ENCODE assay signal across 10 cellular contexts in genomic region chr6:167956983-167957492, GRCh38. TPM values are rescaled to one million over a fixed set of nuclear protein-coding genes. Genes with fewer than 3 reads are reported as not detected.
DNase-seq lines count a peak whose midpoint lies in the region; ATAC-seq, FAIRE-seq and TF ChIP-seq lines count a peak whose summit lies in the region.
"Had no signal": no experiment of that assay in that cellular context is flagged by ENCODE, and none has a peak within 500 bp of the region (broad histone marks: within the 10 kb centered on the region; RNA-seq: fewer than 3 reads in every experiment).

No MANE protein-coding gene starts in this region.

- H3K27ac ChIP-seq in GM23338 (ENCODE audit: low read depth) = no peak overlapping the region
- peak overlapping the region; percentile 85 for H3K27ac ChIP-seq in hepatocyte
- H3K27ac ChIP-seq in small intestine (ENCODE audit: low read depth in 1 of 2, low read length in 1 of 2) = no peak overlapping the region

- H3K79me2 ChIP-seq in GM23338 (replicated peaks; ENCODE audit: insufficient read depth) = peaks cover 35% of the 10 kb centered on the region
- H3K79me2 ChIP-seq in hepatocyte = peaks cover 72% of the 10 kb centered on the region

- DNase-seq in GM23338 (ENCODE audit: low spot score) = no peak
- DNase-seq in hepatocyte (ENCODE audit: low spot score) = peak; percentile 58
- peak; percentile 69 for DNase-seq in small intestine
- DNase-seq in activated CD4-positive, alpha-beta T cell treated with anti-CD3 and anti-CD28 coated beads for 1 hour = no peak
- no peak for DNase-seq in activated CD8-positive, alpha-beta memory T cell treated with anti-CD3 and anti-CD28 coated beads, Interleukin-2, amount 50 U/mL, for 48 hours
- DNase-seq in NCI-H2107 treated with DMSO at 0.1 percent for 48 hours (lab: John Stamatoyannopoulos, UW; ENCODE audit: unreplicated experiment) = no peak
- DNase-seq: NCI-H2029 treated with DMSO at 0.1 percent for 48 hours had no signal

- H3K4me3 ChIP-seq in GM23338 (no peak overlapping the region), hepatocyte (no peak overlapping the region), small intestine (ENCODE audit: low read depth in 1 of 2, low read length in 2 of 2) (no peak overlapping the region)

- H3F3A ChIP-seq in GM23338 (replicated peaks; ENCODE audit: low read depth) = no peaks in the 10 kb centered on the region

- H3K27ac Mint-ChIP-seq in GM23338 = peak overlapping the region; percentile 83; the same call in 1 of the 2 replicates
- peak overlapping the region; percentile 32 for H3K27ac Mint-ChIP-seq in activated T-helper 17 cell treated with anti-CD3 and anti-CD28 coated beads, Interleukin-2, amount 50 U/mL, for 72 hours

- H3K9me3 ChIP-seq in hepatocyte (ENCODE audit: low read depth) = no peaks in the 10 kb centered on the region
- H3K9me3 ChIP-seq in small intestine (ENCODE audit: control insufficient read depth, low read depth) = no peaks in the 10 kb centered on the region

- H3K27me3 Mint-ChIP-seq in GM23338 (ENCODE audit: insufficient read depth, low read depth, poor library complexity) = peaks cover 5% of the 10 kb centered on the region
- no peaks in the 10 kb centered on the region for H3K27me3 Mint-ChIP-seq in activated T-helper 17 cell treated with anti-CD3 and anti-CD28 coated beads, Interleukin-2, amount 50 U/mL, for 72 hours

- no peak for ATAC-seq in GM23338
- ATAC-seq in activated T-helper 17 cell treated with anti-CD3 and anti-CD28 coated beads, Interleukin-2, amount 50 U/mL, for 72 hours (replicated peaks) = no peak

- H3K36me3 Mint-ChIP-seq in GM23338 (ENCODE audit: low read depth) = peaks cover 17% of the 10 kb centered on the region
- H3K36me3 Mint-ChIP-seq in activated T-helper 17 cell treated with anti-CD3 and anti-CD28 coated beads, Interleukin-2, amount 50 U/mL, for 72 hours (ENCODE audit: low read depth) = peaks cover 58% of the 10 kb centered on the region

- no peak overlapping the region for H3K4me2 ChIP-seq in GM23338
- no peak overlapping the region for H3K4me2 ChIP-seq in hepatocyte

- no peak for TF ChIP-seq CTCF in GM23338 (conservative IDR thresholded peaks at IDR 0.05; ENCODE audit: low read depth in 2 of 2)
- no peak for TF ChIP-seq CTCF in hepatocyte (IDR thresholded peaks at IDR 0.05; ENCODE audit: poor library complexity)

- no peak overlapping the region for H2AFZ ChIP-seq in GM23338
- H2AFZ ChIP-seq in hepatocyte = no peak overlapping the region

- H3K4me1 Mint-ChIP-seq in GM23338 = peaks cover 3% of the 10 kb centered on the region; the same call in 2 of the 3 replicates
- peaks cover 10% of the 10 kb centered on the region for H3K4me1 Mint-ChIP-seq in activated T-helper 17 cell treated with anti-CD3 and anti-CD28 coated beads, Interleukin-2, amount 50 U/mL, for 72 hours
- H3K4me1 Mint-ChIP-seq: neural crest cell had no signal

- H3K9me3 Mint-ChIP-seq in GM23338 = no peaks in the 10 kb centered on the region
- H3K9me3 Mint-ChIP-seq in activated T-helper 17 cell treated with anti-CD3 and anti-CD28 coated beads, Interleukin-2, amount 50 U/mL, for 72 hours = no peaks in the 10 kb centered on the region
- H3K9me3 Mint-ChIP-seq: neural crest cell had no signal

- H3K36me3 ChIP-seq in GM23338 (ENCODE audit: insufficient read depth) (peaks cover 6% of the 10 kb centered on the region; the same call in 1 of the 2 replicates), hepatocyte (replicated peaks; ENCODE audit: insufficient read depth, low read depth) (peaks cover under 1% of the 10 kb centered on the region), small intestine (ENCODE audit: control insufficient read depth in 2 of 2, insufficient read depth in 2 of 2, low read length in 2 of 2) (peaks cover 0 to 3% of the 10 kb centered on the region in 2 donors)

- FAIRE-seq in small intestine (lab: Jason Lieb, UNC) = no peak
- FAIRE-seq: frontal cortex had no signal

- H3K27me3 ChIP-seq in GM23338 (ENCODE audit: insufficient read depth) (no peaks in the 10 kb centered on the region), hepatocyte (no peaks in the 10 kb centered on the region), small intestine (ENCODE audit: control insufficient read depth in 2 of 2, insufficient read depth in 2 of 2, low read length in 2 of 2) (no peaks in the 10 kb centered on the region)

- no peaks in the 10 kb centered on the region for H3K4me1 ChIP-seq in GM23338 (ENCODE audit: insufficient read depth)
- peaks cover 14% of the 10 kb centered on the region for H3K4me1 ChIP-seq in hepatocyte (ENCODE audit: insufficient read depth)
- H3K4me1 ChIP-seq in small intestine (ENCODE audit: control insufficient read depth in 2 of 2, insufficient read depth in 1 of 2, low read depth in 1 of 2, low read length in 1 of 2) = peaks cover 0 to 4% of the 10 kb centered on the region in 2 donors

- 88% methylated on average over 8 of the region's 8 CpGs for WGBS in hepatocyte (ENCODE audit: low lambda C conversion rate, missing lambda C conversion rate)
- WGBS in small intestine, 3 donors = 72 to 84% (median 80%) methylated on average over 8 of the region's 8 CpGs

- H3K4me3 Mint-ChIP-seq in GM23338 = no peak overlapping the region
- no peak overlapping the region for H3K4me3 Mint-ChIP-seq in activated T-helper 17 cell treated with anti-CD3 and anti-CD28 coated beads, Interleukin-2, amount 50 U/mL, for 72 hours
- H3K4me3 Mint-ChIP-seq: neural crest cell had no signal

- no peaks in the 10 kb centered on the region for H3K9me2 ChIP-seq in GM23338 (ENCODE audit: insufficient read depth)
- no peaks in the 10 kb centered on the region for H3K9me2 ChIP-seq in hepatocyte (replicated peaks; ENCODE audit: insufficient read depth)

- H4K20me1 ChIP-seq in GM23338 (replicated peaks; ENCODE audit: insufficient read depth) (peaks cover 6% of the 10 kb centered on the region; the same call in 1 of the 2 replicates), hepatocyte (ENCODE audit: insufficient read depth, poor library complexity, severe bottlenecking) (no peaks in the 10 kb centered on the region)

TF ChIP-seq in GM23338, 12 proteins besides CTCF, POLR2A, EP300 and RAD21 (continues in another document):
- TF ChIP-seq ZNF331 (CRISPR knock-in tag; IDR thresholded peaks at IDR 0.05; ENCODE audit: low read depth) (no peak), ZNF114 (CRISPR knock-in tag; IDR thresholded peaks at IDR 0.05) (no peak)

RNA-seq across cellular contexts. Expression of gene KIF25, which starts 40.4 kb away (rescaled TPM):
- 0.69 and 1.5 TPM in 2 replicates for total RNA-seq in GM23338 (2014; rRNA removed; shearing (Covaris generic))
- 0.76 and 0.92 TPM in 2 replicates for polyA plus RNA-seq in GM23338 (2016; fragmentation: Nextera tagmentation; extraction: Ambion mirVana)
- total RNA-seq in activated T-helper 17 cell treated with anti-CD3 and anti-CD28 coated beads, Interleukin-2, amount 50 U/mL, for 72 hours = 1 to 10 TPM in 1 of 2 donors, not detected in 1; 1.8 TPM
- total RNA-seq in hepatocyte = 0.40 TPM in 1 of 2 replicates, not detected in the other
- not detected in 2 replicates for polyA plus RNA-seq in hepatocyte
- under 1 TPM in 1 of 3 donors, not detected in 2; 0.16 TPM for polyA plus RNA-seq in small intestine

Comparison
In these comparisons a context has a peak if more than half of its experiments do, and no peak if none do; other contexts are left out.
1. DNase-seq: peak in hepatocyte (single experiment) and small intestine (single experiment); none in GM23338 (single experiment), activated CD4-positive, alpha-beta T cell treated with anti-CD3 and anti-CD28 coated beads for 1 hour (single experiment), activated CD8-positive, alpha-beta memory T cell treated with anti-CD3 and anti-CD28 coated beads, Interleukin-2, amount 50 U/mL, for 48 hours (single experiment) and NCI-H2107 treated with DMSO at 0.1 percent for 48 hours (single experiment).